1 cellular context compared by ENCODE assay signal in genomic region chr3:147397911-147398809, GRCh38.
TF ChIP-seq lines count a peak whose summit lies in the region.

No MANE protein-coding gene starts in this region.

TF ChIP-seq in HepG2, 621 proteins besides CTCF, POLR2A, EP300 and RAD21:
- TF ChIP-seq MTA1 (CRISPR knock-in tag; IDR thresholded peaks at IDR 0.05; ENCODE audit: borderline replicate concordance) (no peak), FOXC1 (CRISPR knock-in tag; IDR thresholded peaks at IDR 0.05; ENCODE audit: borderline replicate concordance) (no peak), REPIN1 (CRISPR knock-in tag; IDR thresholded peaks at IDR 0.05; ENCODE audit: borderline replicate concordance, low read depth) (no peak), NKX3-1 (CRISPR knock-in tag; IDR thresholded peaks at IDR 0.05) (no peak), CREBL2 (CRISPR knock-in tag; IDR thresholded peaks at IDR 0.05; ENCODE audit: borderline replicate concordance) (no peak), NR1H2 (CRISPR knock-in tag; IDR thresholded peaks at IDR 0.05; ENCODE audit: borderline replicate concordance, low read depth) (no peak), RELA (CRISPR knock-in tag; IDR thresholded peaks at IDR 0.05) (no peak), KLF15 (CRISPR knock-in tag; IDR thresholded peaks at IDR 0.05; ENCODE audit: borderline replicate concordance) (no peak), KAT7 (CRISPR knock-in tag; IDR thresholded peaks at IDR 0.05; ENCODE audit: borderline replicate concordance) (no peak), JDP2 (CRISPR knock-in tag; IDR thresholded peaks at IDR 0.05; ENCODE audit: borderline replicate concordance) (no peak), ZNF883 (CRISPR knock-in tag; IDR thresholded peaks at IDR 0.05; ENCODE audit: not compliant biosample characterization) (no peak), ZNF383 (CRISPR knock-in tag; IDR thresholded peaks at IDR 0.05; ENCODE audit: borderline replicate concordance) (no peak)
- TF ChIP-seq, protein P1, sequence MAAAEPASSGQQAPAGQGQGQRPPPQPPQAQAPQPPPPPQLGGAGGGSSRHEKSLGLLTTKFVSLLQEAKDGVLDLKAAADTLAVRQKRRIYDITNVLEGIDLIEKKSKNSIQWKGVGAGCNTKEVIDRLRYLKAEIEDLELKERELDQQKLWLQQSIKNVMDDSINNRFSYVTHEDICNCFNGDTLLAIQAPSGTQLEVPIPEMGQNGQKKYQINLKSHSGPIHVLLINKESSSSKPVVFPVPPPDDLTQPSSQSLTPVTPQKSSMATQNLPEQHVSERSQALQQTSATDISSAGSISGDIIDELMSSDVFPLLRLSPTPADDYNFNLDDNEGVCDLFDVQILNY (CRISPR knock-in tag; conservative IDR thresholded peaks at IDR 0.05), result no peak
TF ChIP-seq in HepG2: peak in this region for 0.
